9 cellular contexts compared by ENCODE assay signal in genomic region chr11:44305149-44305642, GRCh38. TPM values are rescaled to one million over a fixed set of nuclear protein-coding genes. Genes with fewer than 3 reads are reported as not detected.
DNase-seq lines count a peak whose midpoint lies in the region; ATAC-seq and TF ChIP-seq lines count a peak whose summit lies in the region.
"Had no signal": no experiment of that assay in that cellular context is flagged by ENCODE, and none has a peak within 500 bp of the region (broad histone marks: within the 10 kb centered on the region; RNA-seq: fewer than 3 reads in every experiment).

No MANE protein-coding gene starts in this region.

- in situ Hi-C loops in astrocyte of the cerebellum (cut with HindIII; ENCODE audit: low sequenced_read_pairs): no loop called here

- H3K4me1 Mint-ChIP-seq in activated naive CD4-positive, alpha-beta T cell treated with anti-CD3 and anti-CD28 coated beads, Interleukin-2, amount 10 ng/mL, durations not matched to agents 7 days and 5 days: peaks cover 28% of the 10 kb centered on the region
- H3K4me1 Mint-ChIP-seq in mesothelial cell of epicardium (peaks cover 27% of the 10 kb centered on the region), type B pancreatic cell (ENCODE audit: unreplicated experiment) (peaks cover 25% of the 10 kb centered on the region)

- no peak overlapping the region for H3K27ac Mint-ChIP-seq in activated naive CD4-positive, alpha-beta T cell treated with anti-CD3 and anti-CD28 coated beads, Interleukin-2, amount 10 ng/mL, durations not matched to agents 7 days and 5 days
- H3K27ac Mint-ChIP-seq in mesothelial cell of epicardium: no peak overlapping the region
- H3K27ac Mint-ChIP-seq in type B pancreatic cell: peak overlapping the region; percentile 18

- peaks cover 100% of the 10 kb centered on the region for H3K27me3 Mint-ChIP-seq in activated naive CD4-positive, alpha-beta T cell treated with anti-CD3 and anti-CD28 coated beads, Interleukin-2, amount 10 ng/mL, durations not matched to agents 7 days and 5 days
- H3K27me3 Mint-ChIP-seq in mesothelial cell of epicardium (ENCODE audit: low read depth) (peaks cover 96% of the 10 kb centered on the region), type B pancreatic cell (peaks cover 95% of the 10 kb centered on the region)

- peak overlapping the region; percentile 38 for H3K4me3 ChIP-seq in astrocyte of the cerebellum (ENCODE audit: low read depth, low read length)

- CTCF ChIA-PET in activated naive CD4-positive, alpha-beta T cell treated with anti-CD3 and anti-CD28 coated beads, Interleukin-2, amount 10 ng/mL, durations not matched to agents 7 days and 5 days (lab: Charles Lee): interaction anchor here (1.4 kb wide), 1 partner anchor 212 kb away, joined by 3 read pairs; no protein-coding TSS in a partner anchor

- TF ChIP-seq CTCF in astrocyte of the cerebellum (IDR thresholded peaks at IDR 0.05; ENCODE audit: low read depth, low read length, missing control alignments): no peak
- no peak for TF ChIP-seq CTCF in mesothelial cell of epicardium (IDR thresholded peaks at IDR 0.05; ENCODE audit: unreplicated experiment)
- TF ChIP-seq CTCF in type B pancreatic cell (conservative IDR thresholded peaks at IDR 0.05): no peak

- no peaks in the 10 kb centered on the region for H3K9me3 Mint-ChIP-seq in activated naive CD4-positive, alpha-beta T cell treated with anti-CD3 and anti-CD28 coated beads, Interleukin-2, amount 10 ng/mL, durations not matched to agents 7 days and 5 days
- no peaks in the 10 kb centered on the region for H3K9me3 Mint-ChIP-seq in mesothelial cell of epicardium
- H3K9me3 Mint-ChIP-seq in type B pancreatic cell: no peaks in the 10 kb centered on the region

- peaks cover 1% of the 10 kb centered on the region for H3K36me3 Mint-ChIP-seq in activated naive CD4-positive, alpha-beta T cell treated with anti-CD3 and anti-CD28 coated beads, Interleukin-2, amount 10 ng/mL, durations not matched to agents 7 days and 5 days
- H3K36me3 Mint-ChIP-seq in mesothelial cell of epicardium (peaks cover 4% of the 10 kb centered on the region), type B pancreatic cell (peaks cover 4% of the 10 kb centered on the region)

- DNase-seq in activated naive CD4-positive, alpha-beta T cell treated with anti-CD3 and anti-CD28 coated beads, Interleukin-2, amount 10 ng/mL, durations not matched to agents 7 days and 5 days: no peak
- no peak for DNase-seq in activated naive CD4-positive, alpha-beta T cell treated with Interleukin-2 at 50 U/mL for 16 hours
- DNase-seq in astrocyte of the cerebellum (ENCODE audit: low read depth) (no peak), mesothelial cell of epicardium (ENCODE audit: low spot score in 2 of 2, unreplicated experiment in 2 of 2) (no peak), type B pancreatic cell (ENCODE audit: extremely low spot score, unreplicated experiment) (no peak), NCI-H2107 treated with DMSO at 0.1 percent for 48 hours (lab: John Stamatoyannopoulos, UW; ENCODE audit: unreplicated experiment) (no peak), ureter (ENCODE audit: low spot score) (no peak)

- no peak for ATAC-seq in HG03354 (IDR thresholded peaks at IDR 0.05; ENCODE audit: poor library complexity, severe bottlenecking, unreplicated experiment)

- H3K4me3 Mint-ChIP-seq in activated naive CD4-positive, alpha-beta T cell treated with anti-CD3 and anti-CD28 coated beads, Interleukin-2, amount 10 ng/mL, durations not matched to agents 7 days and 5 days: peak overlapping the region; percentile 79
- peak overlapping the region; percentile 65 for H3K4me3 Mint-ChIP-seq in mesothelial cell of epicardium
- H3K4me3 Mint-ChIP-seq in type B pancreatic cell: peak overlapping the region; percentile 86

RNA-seq across cellular contexts. Expression of gene ALX4, which starts 4.7 kb away (rescaled TPM):
- 5.5 to 6.4 TPM (median 5.5 TPM) in 3 replicates for total RNA-seq in mesothelial cell of epicardium
- total RNA-seq in type B pancreatic cell (ENCODE audit: low replicate concordance): 0.43 and 11.6 TPM in 2 replicates
- not detected for total RNA-seq in ureter
- total RNA-seq: LHCN-M2 had no signal
